Comparison of ENCODE assay signal across 11 cellular contexts in genomic region chr15:65841121-65841930, GRCh38. TPM values are rescaled to one million over a fixed set of nuclear protein-coding genes. Genes with fewer than 3 reads are reported as not detected.
DNase-seq lines count a peak whose midpoint lies in the region; ATAC-seq and TF ChIP-seq lines count a peak whose summit lies in the region.
"Had no signal": no experiment of that assay in that cellular context is flagged by ENCODE, and none has a peak within 500 bp of the region (broad histone marks: within the 10 kb centered on the region; RNA-seq: fewer than 3 reads in every experiment).

No MANE protein-coding gene starts in this region.

- H3K27me3 ChIP-seq in thoracic aorta (replicated peaks; ENCODE audit: insufficient read depth): no peaks in the 10 kb centered on the region

- peak overlapping the region; percentile 50 to 72 for H3K27ac ChIP-seq in thoracic aorta

- H3K36me3 Mint-ChIP-seq in activated CD4-positive, alpha-beta T cell treated with anti-CD3 and anti-CD28 coated beads, Interleukin-2, amount 10 ng/mL, durations not matched to agents 7 days and 5 days (ENCODE audit: low read depth): no peaks in the 10 kb centered on the region

- CTCF ChIA-PET in activated CD4-positive, alpha-beta T cell treated with anti-CD3 and anti-CD28 coated beads, Interleukin-2, amount 10 ng/mL, durations not matched to agents 7 days and 5 days (lab: Charles Lee): interaction anchor here (1.3 kb wide), 1 partner anchor 16 kb away, joined by 3 read pairs; no protein-coding TSS in a partner anchor

- no peak overlapping the region for H3K27ac Mint-ChIP-seq in activated CD4-positive, alpha-beta T cell treated with anti-CD3 and anti-CD28 coated beads, Interleukin-2, amount 10 ng/mL, durations not matched to agents 7 days and 5 days
- H3K27ac Mint-ChIP-seq: activated T-helper 1 cell treated with anti-CD3 and anti-CD28 coated beads, Interleukin-12 subunit alpha, Interleukin-12 subunit beta, Interleukin-2, Interleukin-4 antibody, amounts not matched to agents 30 ng/mL and 10 ng/mL and 1 ng/mL, durations not matched to agents 14 hours and 24 hours and 36 hours; effector memory CD8-positive, alpha-beta T cell had no signal

- H3K36me3 ChIP-seq in thoracic aorta: no peaks in the 10 kb centered on the region

- DNase-seq in DMS79 treated with DMSO at 0.1 percent for 48 hours (lab: John Stamatoyannopoulos, UW): peak; percentile 26
- no peak for DNase-seq in DMS79 (lab: John Stamatoyannopoulos, UW)
- DNase-seq in astrocyte of the hippocampus (ENCODE audit: low read depth, low spot score): peak; percentile 14
- peak; percentile 81 for DNase-seq in iris pigment epithelial cell (ENCODE audit: low read depth)
- peak; percentile 45 for DNase-seq in thoracic aorta (ENCODE audit: low spot score)
- no peak for DNase-seq in activated CD4-positive, alpha-beta T cell treated with anti-CD3 and anti-CD28 coated beads, Interleukin-2, amount 10 ng/mL, durations not matched to agents 7 days and 5 days
- DNase-seq in NCI-H1092 (lab: John Stamatoyannopoulos, UW): no peak
- DNase-seq in NCI-H2029 treated with DMSO at 0.1 percent for 48 hours (lab: John Stamatoyannopoulos, UW): no peak
- DNase-seq: effector memory CD8-positive, alpha-beta T cell; NCI-H2171 had no signal

- no peaks in the 10 kb centered on the region for H3K9me3 ChIP-seq in thoracic aorta

- H3K4me3 ChIP-seq in thoracic aorta: peak overlapping the region; percentile 69

- TF ChIP-seq CTCF in thoracic aorta (IDR thresholded peaks at IDR 0.05): no peak

- POLR2A ChIA-PET in activated CD4-positive, alpha-beta T cell treated with anti-CD3 and anti-CD28 coated beads, Interleukin-2, amount 10 ng/mL, durations not matched to agents 7 days and 5 days (lab: Charles Lee): no interaction called here

- no peak overlapping the region for H3K4me3 Mint-ChIP-seq in activated CD4-positive, alpha-beta T cell treated with anti-CD3 and anti-CD28 coated beads, Interleukin-2, amount 10 ng/mL, durations not matched to agents 7 days and 5 days
- H3K4me3 Mint-ChIP-seq: activated T-helper 1 cell treated with anti-CD3 and anti-CD28 coated beads, Interleukin-12 subunit alpha, Interleukin-12 subunit beta, Interleukin-2, Interleukin-4 antibody, amounts not matched to agents 30 ng/mL and 10 ng/mL and 1 ng/mL, durations not matched to agents 14 hours and 24 hours and 36 hours; effector memory CD8-positive, alpha-beta T cell had no signal

- H3K4me1 Mint-ChIP-seq in activated CD4-positive, alpha-beta T cell treated with anti-CD3 and anti-CD28 coated beads, Interleukin-2, amount 10 ng/mL, durations not matched to agents 7 days and 5 days: peaks cover 1% of the 10 kb centered on the region

- H3K9me3 Mint-ChIP-seq in activated CD4-positive, alpha-beta T cell treated with anti-CD3 and anti-CD28 coated beads, Interleukin-2, amount 10 ng/mL, durations not matched to agents 7 days and 5 days: no peaks in the 10 kb centered on the region
- H3K9me3 Mint-ChIP-seq: activated T-helper 1 cell treated with anti-CD3 and anti-CD28 coated beads, Interleukin-12 subunit alpha, Interleukin-12 subunit beta, Interleukin-2, Interleukin-4 antibody, amounts not matched to agents 30 ng/mL and 10 ng/mL and 1 ng/mL, durations not matched to agents 14 hours and 24 hours and 36 hours; effector memory CD8-positive, alpha-beta T cell had no signal

- H3K27me3 Mint-ChIP-seq in activated CD4-positive, alpha-beta T cell treated with anti-CD3 and anti-CD28 coated beads, Interleukin-2, amount 10 ng/mL, durations not matched to agents 7 days and 5 days: no peaks in the 10 kb centered on the region
- H3K27me3 Mint-ChIP-seq: effector memory CD8-positive, alpha-beta T cell had no signal

- H3K4me1 ChIP-seq in thoracic aorta (ENCODE audit: control insufficient read depth in 1 of 2, low read depth in 2 of 2): peaks cover 6 to 22% of the 10 kb centered on the region in 2 donors

- peak; percentile 88 for ATAC-seq in thoracic aorta (ENCODE audit: insufficient number of reproducible peaks, low FRiP score, low read depth)
- ATAC-seq: effector memory CD8-positive, alpha-beta T cell had no signal

RNA-seq across cellular contexts. Expression of gene RAB11A, which starts 28.0 kb away (rescaled TPM):
- 100 to 1,000 TPM; 111 to 149 TPM for total RNA-seq in thoracic aorta
- total RNA-seq in activated CD4-positive, alpha-beta T cell treated with anti-CD3 and anti-CD28 coated beads, Interleukin-2, amount 10 ng/mL, durations not matched to agents 7 days and 5 days: 100 to 1,000 TPM; 168 to 169 TPM

RNA-seq across cellular contexts. Expression of gene DENND4A, which starts 49.2 kb away (rescaled TPM):
- total RNA-seq in thoracic aorta: 10 to 100 TPM; 25.6 to 57.7 TPM
- total RNA-seq in activated CD4-positive, alpha-beta T cell treated with anti-CD3 and anti-CD28 coated beads, Interleukin-2, amount 10 ng/mL, durations not matched to agents 7 days and 5 days: 10 to 100 TPM; 30.9 to 40.2 TPM

Comparison
In these comparisons a context has a peak if more than half of its experiments do, and no peak if none do; other contexts are left out.
1. DNase-seq: peak in DMS79 treated with DMSO at 0.1 percent for 48 hours (single experiment), astrocyte of the hippocampus (single experiment), iris pigment epithelial cell (single experiment) and thoracic aorta (single experiment); none in DMS79 (single experiment), activated CD4-positive, alpha-beta T cell treated with anti-CD3 and anti-CD28 coated beads, Interleukin-2, amount 10 ng/mL, durations not matched to agents 7 days and 5 days (single experiment), NCI-H1092 (single experiment) and NCI-H2029 treated with DMSO at 0.1 percent for 48 hours (single experiment).